Comparison of ENCODE assay signal across 8 cellular contexts in genomic region chr6:29942275-29943052, GRCh38. TPM values are rescaled to one million over a fixed set of nuclear protein-coding genes. Genes with fewer than 3 reads are reported as not detected.
DNase-seq lines count a peak whose midpoint lies in the region; ATAC-seq and TF ChIP-seq lines count a peak whose summit lies in the region.

TSS of gene HLA-A (plus strand) at chr6:29942532. CDS start at chr6:29942554, 22 bp downstream.

- intact Hi-C loops in Caco-2 (cut with micrococcal nuclease; ENCODE audit: unreplicated experiment), result loop anchor here (1.0 kb wide), 1 partner anchor 22 kb away; no protein-coding TSS in a partner anchor

- BruUV-seq in Caco-2 (replicated peaks; lab: Mats Ljungman, UMichigan), result TSS peak; percentile 79

- in situ Hi-C loops in endometrial microvascular endothelial cells (cut with HindIII; ENCODE audit: inconsistent ontology term, low pct_unique_long_range_greater_than_20kb, low sequenced_read_pairs), result no loop called here

- no peaks in the 10 kb centered on the region for H3K27me3 Mint-ChIP-seq in Caco-2 (ENCODE audit: insufficient read depth, unreplicated experiment)

- H3K36me3 Mint-ChIP-seq in Caco-2 (ENCODE audit: insufficient read depth, unreplicated experiment), result peaks cover 11% of the 10 kb centered on the region

- DNase-seq in Caco-2 (peak; percentile 85 to 89), HUDEP-2 (lab: John Stamatoyannopoulos, UW; ENCODE audit: unreplicated experiment in 76 of 76) (peak in 73 of 76 experiments; percentile 29 to 92 (median 78)), NT2/D1 (ENCODE audit: low read depth, low spot score) (peak; percentile 77), mesenteric fat pad (ENCODE audit: low spot score) (peak; percentile 96)
- peak; percentile 86 for DNase-seq in activated CD8-positive, alpha-beta memory T cell treated with anti-CD3 and anti-CD28 coated beads, Interleukin-2, amount 50 U/mL, for 24 hours (ENCODE audit: extremely low read depth)
- peak; percentile 87 for DNase-seq in stimulated activated CD8-positive, alpha-beta memory T cell treated with anti-CD3 and anti-CD28 coated beads, Interleukin-15, amount 100 ng/mL, for 1 hour (ENCODE audit: low read depth)

- H3K4me3 ChIP-seq in Caco-2 (ENCODE audit: low read depth, low read length), result peak within 1 kb of the TSS; percentile 65
- peak within 1 kb of the TSS; percentile 70 for H3K4me3 ChIP-seq in NT2/D1 (ENCODE audit: insufficient read length, low read depth)

- H3K9me3 Mint-ChIP-seq in Caco-2 (ENCODE audit: unreplicated experiment), result no peaks in the 10 kb centered on the region

- no peaks in the 10 kb centered on the region for H3K36me3 ChIP-seq in Caco-2 (ENCODE audit: control insufficient read depth, insufficient read depth, low read length)
- H3K36me3 ChIP-seq in NT2/D1 (ENCODE audit: insufficient read depth, insufficient read length, low read length), result peaks cover 30% of the 10 kb centered on the region

- peak within 1 kb of the TSS; percentile 76 for H3K9ac ChIP-seq in NT2/D1 (ENCODE audit: insufficient read length, low read depth)

- TF ChIP-seq CTCF in Caco-2 (IDR thresholded peaks at IDR 0.05; ENCODE audit: insufficient read depth in 1 of 2, low read depth in 1 of 2, low read length in 1 of 2, severe bottlenecking in 1 of 2, unreplicated experiment in 1 of 2), result no peak

- peak within 1 kb of the TSS; percentile 81 for H3K4me3 Mint-ChIP-seq in Caco-2 (ENCODE audit: unreplicated experiment)

- H3K4me1 ChIP-seq in Caco-2 (no peaks in the 10 kb centered on the region), NT2/D1 (ENCODE audit: insufficient read depth, insufficient read length) (no peaks in the 10 kb centered on the region)

- peak; percentile 92 for ATAC-seq in GM21390 (IDR thresholded peaks at IDR 0.05; ENCODE audit: unreplicated experiment)

- H3K9me3 ChIP-seq in Caco-2 (no peaks in the 10 kb centered on the region), NT2/D1 (ENCODE audit: insufficient read depth, low read length) (no peaks in the 10 kb centered on the region)

- H3K27me3 ChIP-seq in Caco-2 (replicated peaks; ENCODE audit: control insufficient read depth, insufficient read depth, low read length) (no peaks in the 10 kb centered on the region), NT2/D1 (ENCODE audit: insufficient read depth, insufficient read length) (peaks cover 3% of the 10 kb centered on the region)

- H3K4me1 Mint-ChIP-seq in Caco-2 (ENCODE audit: low read depth, unreplicated experiment), result peaks cover 7% of the 10 kb centered on the region

- POLR2A ChIA-PET in Caco-2 (lab: Charles Lee), result interaction anchor here (0.9 kb wide), 1 partner anchor 17 kb away, joined by 3 read pairs; no protein-coding TSS in a partner anchor

- H3K27ac Mint-ChIP-seq in Caco-2 (ENCODE audit: unreplicated experiment), result peak within 1 kb of the TSS; percentile 91

- CTCF ChIA-PET in Caco-2 (lab: Charles Lee), result no interaction called here

RNA-seq across cellular contexts. Expression of gene HLA-A, which starts in this region (rescaled TPM):
- total RNA-seq in Caco-2 (2022) (192 and 198 TPM in 2 replicates), endometrial microvascular endothelial cells (ENCODE audit: inconsistent ontology term) (723 TPM), mesenteric fat pad (526 TPM)

Comparison
In these comparisons a context has a peak if more than half of its experiments do, and no peak if none do; other contexts are left out.
1. Peak in every context shown above with its lines: DNase-seq, ATAC-seq and H3K4me3 ChIP-seq.